In the genomic region with DNA sequence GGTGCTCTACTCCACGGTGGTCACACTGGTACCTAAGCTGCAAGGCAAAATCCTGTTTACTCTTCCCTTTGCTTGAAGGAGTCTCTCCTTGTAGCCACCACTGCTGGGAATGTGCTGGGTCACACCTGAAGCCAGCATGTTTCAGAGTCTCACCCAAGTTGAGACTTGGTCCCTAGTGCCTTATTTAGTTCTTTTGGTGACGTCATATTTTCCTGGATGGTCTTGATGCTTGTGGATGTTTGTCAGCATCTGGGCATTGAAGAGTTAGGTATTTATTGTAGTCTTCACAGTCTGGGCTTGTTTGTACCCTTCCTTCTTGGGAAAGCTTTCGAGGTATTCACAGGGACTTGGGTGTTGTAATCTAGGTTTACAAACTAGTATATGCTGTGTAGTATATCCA, we compare ENCODE assay signal across 39 cellular contexts. TPM values are rescaled to one million over a fixed set of nuclear protein-coding genes. Genes with fewer than 3 reads are reported as not detected.
"Had no signal": no experiment of that assay in that cellular context is flagged by ENCODE, and none has a peak within 500 bp of the region (broad histone marks: within the 10 kb centered on the region; RNA-seq: fewer than 3 reads in every experiment).

No MANE protein-coding gene starts in this region.

- H3K27ac ChIP-seq: adrenal gland, body of pancreas, brain microvascular endothelial cell, breast epithelium, VCaP had no signal

- H3K9me3 ChIP-seq: adrenal gland, body of pancreas, breast epithelium had no signal

- ATAC-seq: activated CD8-positive, alpha-beta T cell treated with anti-CD3 and anti-CD28 coated beads for 36 hours; activated naive CD4-positive, alpha-beta T cell treated with anti-CD3 and anti-CD28 coated beads, Interleukin-2, amount 50 U/mL, for 72 hours; activated T-cell treated with anti-CD3 and anti-CD28 coated beads, Interleukin-2, amount 50 U/mL, for 4 hours; activated T-cell treated with anti-CD3 and anti-CD28 coated beads, Interleukin-2, amount 50 U/mL, for 72 hours; activated T-helper 17 cell treated with anti-CD3 and anti-CD28 coated beads, Interleukin-2, amount 50 U/mL, for 72 hours; body of pancreas had no signal

- DNase-seq: activated B cell treated with CpG ODN at 0.5 μM for 24 hours; activated CD4-positive, alpha-beta memory T cell treated with anti-CD3 and anti-CD28 coated beads for 36 hours; activated CD4-positive, alpha-beta T cell treated with anti-CD3 and anti-CD28 coated beads for 4 hours; activated CD4-positive, alpha-beta T cell treated with anti-CD3 and anti-CD28 coated beads, Interleukin-2, amount 10 ng/mL, durations not matched to agents 24 days and 14 days; activated CD4-positive, alpha-beta T cell treated with anti-CD3 and anti-CD28 coated beads, Interleukin-2, amount 50 U/mL, for 1 hour; activated CD4-positive, alpha-beta T cell treated with anti-CD3 and anti-CD28 coated beads, Interleukin-2, amount 50 U/mL, for 4 hours; activated CD4-positive, CD25-positive, alpha-beta regulatory T cell treated with anti-CD3 and anti-CD28 coated beads, Interleukin-2, amount 50 U/mL, for 72 hours; activated CD8-positive, alpha-beta memory T cell treated with anti-CD3 and anti-CD28 coated beads, Interleukin-2, amount 50 U/mL, for 4 hours; activated CD8-positive, alpha-beta T cell treated with anti-CD3 and anti-CD28 coated beads for 36 hours; activated effector memory CD4-positive, alpha-beta T cell treated with anti-CD3 and anti-CD28 coated beads, Interleukin-2, amount 50 U/mL, for 16 hours; activated gamma-delta T cell treated with Interleukin-2 at 50 U/mL for 16 hours; activated naive CD4-positive, alpha-beta T cell; activated naive CD4-positive, alpha-beta T cell treated with anti-CD3 and anti-CD28 coated beads for 36 hours; activated naive CD4-positive, alpha-beta T cell treated with anti-CD3 and anti-CD28 coated beads, Interleukin-2, amount 50 U/mL, for 16 hours; activated naive CD8-positive, alpha-beta T cell treated with anti-CD3 and anti-CD28 coated beads for 36 hours; activated T-cell treated with anti-CD3 and anti-CD28 coated beads for 4 hours; activated T-cell treated with anti-CD3 and anti-CD28 coated beads, Interleukin-2, amount 50 U/mL, for 1 hour; activated T-cell treated with anti-CD3 and anti-CD28 coated beads, Interleukin-2, amount 50 U/mL, for 4 hours; activated T-cell treated with anti-CD3 and anti-CD28 coated beads, Interleukin-2, amount 50 U/mL, for 72 hours; adrenal gland; amniotic stem cell; aorta; body of pancreas; brain microvascular endothelial cell; cerebellar nuclear complex; T-helper 1 cell; T-helper 2 cell; T-helper 9 cell had no signal

- FAIRE-seq: astrocyte, TTC549 had no signal

- H3K4me3 Mint-ChIP-seq: activated B cell treated with CpG ODN at 0.5 μM for 24 hours; activated CD4-positive, alpha-beta memory T cell treated with anti-CD3 and anti-CD28 coated beads for 36 hours; activated CD4-positive, alpha-beta T cell treated with anti-CD3 and anti-CD28 coated beads, Interleukin-2, amount 10 ng/mL, durations not matched to agents 24 days and 14 days; activated CD8-positive, alpha-beta T cell treated with anti-CD3 and anti-CD28 coated beads for 36 hours; activated naive CD4-positive, alpha-beta T cell treated with anti-CD3 and anti-CD28 coated beads for 36 hours; activated naive CD8-positive, alpha-beta T cell treated with anti-CD3 and anti-CD28 coated beads for 36 hours; activated T-cell treated with anti-CD3 and anti-CD28 coated beads, Interleukin-2, amount 50 U/mL, for 4 hours; activated T-cell treated with anti-CD3 and anti-CD28 coated beads, Interleukin-2, amount 50 U/mL, for 72 hours; activated T-helper 1 cell treated with anti-CD3 and anti-CD28 coated beads, Interleukin-12 subunit alpha, Interleukin-12 subunit beta, Interleukin-2, Interleukin-4 antibody, amounts not matched to agents 30 ng/mL and 10 ng/mL and 1 ng/mL, durations not matched to agents 14 hours and 24 hours and 36 hours; activated T-helper 17 cell treated with anti-CD3 and anti-CD28 coated beads, Interleukin-2, amount 50 U/mL, for 72 hours; central memory CD8-positive, alpha-beta T cell; T-helper 1 cell treated with Interleukin-12 subunit alpha and Interleukin-12 subunit beta and Interleukin-4 antibody, amounts not matched to agents 30 μg/mL and 1 μg/mL, for 36 hours; T-helper 2 cell treated with Interferon-gamma antibody and Interleukin-4, amounts not matched to agents 5 μg/mL and 100 μg/mL, for 36 hours had no signal

- H3K36me3 Mint-ChIP-seq: activated CD4-positive, alpha-beta memory T cell treated with anti-CD3 and anti-CD28 coated beads for 36 hours; activated naive CD8-positive, alpha-beta T cell treated with anti-CD3 and anti-CD28 coated beads for 36 hours had no signal

- H3K4me3 ChIP-seq: adrenal gland, body of pancreas, breast epithelium had no signal

- H3K27me3 ChIP-seq: adrenal gland, body of pancreas, brain microvascular endothelial cell, breast epithelium had no signal

- H3K9me3 Mint-ChIP-seq: activated B cell treated with CpG ODN at 0.5 μM for 24 hours; activated CD4-positive, alpha-beta memory T cell treated with anti-CD3 and anti-CD28 coated beads for 36 hours; activated CD4-positive, alpha-beta T cell treated with anti-CD3 and anti-CD28 coated beads, Interleukin-2, amount 10 ng/mL, durations not matched to agents 24 days and 14 days; activated CD8-positive, alpha-beta T cell treated with anti-CD3 and anti-CD28 coated beads for 36 hours; activated naive CD4-positive, alpha-beta T cell treated with anti-CD3 and anti-CD28 coated beads for 36 hours; activated naive CD4-positive, alpha-beta T cell treated with anti-CD3 and anti-CD28 coated beads, Interleukin-2, amount 50 U/mL, for 72 hours; activated naive CD8-positive, alpha-beta T cell treated with anti-CD3 and anti-CD28 coated beads for 36 hours; activated T-cell treated with anti-CD3 and anti-CD28 coated beads, Interleukin-2, amount 50 U/mL, for 4 hours; activated T-cell treated with anti-CD3 and anti-CD28 coated beads, Interleukin-2, amount 50 U/mL, for 72 hours; activated T-helper 1 cell treated with anti-CD3 and anti-CD28 coated beads, Interleukin-12 subunit alpha, Interleukin-12 subunit beta, Interleukin-2, Interleukin-4 antibody, amounts not matched to agents 30 ng/mL and 10 ng/mL and 1 ng/mL, durations not matched to agents 14 hours and 24 hours and 36 hours; activated T-helper 17 cell treated with anti-CD3 and anti-CD28 coated beads, Interleukin-2, amount 50 U/mL, for 72 hours; central memory CD8-positive, alpha-beta T cell; T-helper 1 cell treated with Interleukin-12 subunit alpha and Interleukin-12 subunit beta and Interleukin-4 antibody, amounts not matched to agents 30 μg/mL and 1 μg/mL, for 36 hours; T-helper 2 cell treated with Interferon-gamma antibody and Interleukin-4, amounts not matched to agents 5 μg/mL and 100 μg/mL, for 36 hours had no signal

- H3K4me1 ChIP-seq: breast epithelium had no signal

- H3K27ac Mint-ChIP-seq: activated B cell treated with CpG ODN at 0.5 μM for 24 hours; activated CD4-positive, alpha-beta memory T cell treated with anti-CD3 and anti-CD28 coated beads for 36 hours; activated CD4-positive, alpha-beta T cell treated with anti-CD3 and anti-CD28 coated beads, Interleukin-2, amount 10 ng/mL, durations not matched to agents 24 days and 14 days; activated CD8-positive, alpha-beta T cell treated with anti-CD3 and anti-CD28 coated beads for 36 hours; activated naive CD4-positive, alpha-beta T cell treated with anti-CD3 and anti-CD28 coated beads for 36 hours; activated naive CD4-positive, alpha-beta T cell treated with anti-CD3 and anti-CD28 coated beads, Interleukin-2, amount 50 U/mL, for 72 hours; activated naive CD8-positive, alpha-beta T cell treated with anti-CD3 and anti-CD28 coated beads for 36 hours; activated T-cell treated with anti-CD3 and anti-CD28 coated beads, Interleukin-2, amount 50 U/mL, for 72 hours; activated T-helper 1 cell treated with anti-CD3 and anti-CD28 coated beads, Interleukin-12 subunit alpha, Interleukin-12 subunit beta, Interleukin-2, Interleukin-4 antibody, amounts not matched to agents 30 ng/mL and 10 ng/mL and 1 ng/mL, durations not matched to agents 14 hours and 24 hours and 36 hours; activated T-helper 17 cell treated with anti-CD3 and anti-CD28 coated beads, Interleukin-2, amount 50 U/mL, for 72 hours; T-helper 1 cell treated with Interleukin-12 subunit alpha and Interleukin-12 subunit beta and Interleukin-4 antibody, amounts not matched to agents 30 μg/mL and 1 μg/mL, for 36 hours; T-helper 2 cell treated with Interferon-gamma antibody and Interleukin-4, amounts not matched to agents 5 μg/mL and 100 μg/mL, for 36 hours had no signal

- H3K36me3 ChIP-seq: adrenal gland, brain microvascular endothelial cell, breast epithelium had no signal

- H3K4me1 Mint-ChIP-seq: activated CD4-positive, alpha-beta T cell treated with anti-CD3 and anti-CD28 coated beads, Interleukin-2, amount 10 ng/mL, durations not matched to agents 24 days and 14 days; activated naive CD8-positive, alpha-beta T cell treated with anti-CD3 and anti-CD28 coated beads for 36 hours; activated T-helper 17 cell treated with anti-CD3 and anti-CD28 coated beads, Interleukin-2, amount 50 U/mL, for 72 hours; central memory CD8-positive, alpha-beta T cell had no signal

RNA-seq across cellular contexts. Expression of a gene that starts 5.6 kb away (rescaled TPM):
- total RNA-seq: activated CD4-positive, alpha-beta memory T cell treated with anti-CD3 and anti-CD28 coated beads for 36 hours; activated CD4-positive, alpha-beta T cell treated with anti-CD3 and anti-CD28 coated beads, Interleukin-2, amount 10 ng/mL, durations not matched to agents 24 days and 14 days; activated CD8-positive, alpha-beta memory T cell treated with anti-CD3 and anti-CD28 coated beads for 36 hours; activated CD8-positive, alpha-beta T cell treated with anti-CD3 and anti-CD28 coated beads for 36 hours; activated naive CD4-positive, alpha-beta T cell treated with anti-CD3 and anti-CD28 coated beads for 36 hours; activated naive CD4-positive, alpha-beta T cell treated with anti-CD3 and anti-CD28 coated beads, Interleukin-2, amount 50 U/mL, for 72 hours; activated naive CD8-positive, alpha-beta T cell treated with anti-CD3 and anti-CD28 coated beads for 36 hours; activated T-cell treated with anti-CD3 and anti-CD28 coated beads, Interleukin-2, amount 50 U/mL, for 72 hours; activated T-helper 1 cell treated with anti-CD3 and anti-CD28 coated beads, Interleukin-12 subunit alpha, Interleukin-12 subunit beta, Interleukin-2, Interleukin-4 antibody, amounts not matched to agents 30 ng/mL and 10 ng/mL and 1 ng/mL, durations not matched to agents 14 hours and 24 hours and 36 hours; activated T-helper 17 cell treated with anti-CD3 and anti-CD28 coated beads, Interleukin-2, amount 50 U/mL, for 72 hours had no signal

RNA-seq across cellular contexts. Expression of a gene that starts 44.2 kb away (rescaled TPM):
- total RNA-seq: activated CD4-positive, alpha-beta memory T cell treated with anti-CD3 and anti-CD28 coated beads for 36 hours; activated CD4-positive, alpha-beta T cell treated with anti-CD3 and anti-CD28 coated beads, Interleukin-2, amount 10 ng/mL, durations not matched to agents 24 days and 14 days; activated CD8-positive, alpha-beta memory T cell treated with anti-CD3 and anti-CD28 coated beads for 36 hours; activated CD8-positive, alpha-beta T cell treated with anti-CD3 and anti-CD28 coated beads for 36 hours; activated naive CD4-positive, alpha-beta T cell treated with anti-CD3 and anti-CD28 coated beads for 36 hours; activated naive CD4-positive, alpha-beta T cell treated with anti-CD3 and anti-CD28 coated beads, Interleukin-2, amount 50 U/mL, for 72 hours; activated T-cell treated with anti-CD3 and anti-CD28 coated beads, Interleukin-2, amount 50 U/mL, for 72 hours; activated T-helper 1 cell treated with anti-CD3 and anti-CD28 coated beads, Interleukin-12 subunit alpha, Interleukin-12 subunit beta, Interleukin-2, Interleukin-4 antibody, amounts not matched to agents 30 ng/mL and 10 ng/mL and 1 ng/mL, durations not matched to agents 14 hours and 24 hours and 36 hours had no signal
